Comparison of ENCODE assay signal across 20 cellular contexts in genomic region chr3:127431066-127431465, GRCh38.
DNase-seq lines count a peak whose midpoint lies in the region; ATAC-seq and TF ChIP-seq lines count a peak whose summit lies in the region.
"Had no signal": no experiment of that assay in that cellular context is flagged by ENCODE, and none has a peak within 500 bp of the region (broad histone marks: within the 10 kb centered on the region; RNA-seq: fewer than 3 reads in every experiment).

No MANE protein-coding gene starts in this region.

- H3K36me3 Mint-ChIP-seq in activated CD8-positive, alpha-beta T cell treated with anti-CD3 and anti-CD28 coated beads, Interleukin-2, amount 10 ng/mL, durations not matched to agents 7 days and 5 days (ENCODE audit: low read depth): no peaks in the 10 kb centered on the region
- no peaks in the 10 kb centered on the region for H3K36me3 Mint-ChIP-seq in immature natural killer cell
- H3K36me3 Mint-ChIP-seq: activated naive CD4-positive, alpha-beta T cell treated with anti-CD3 and anti-CD28 coated beads, Interleukin-2, amount 50 U/mL, for 72 hours; naive thymus-derived CD8-positive, alpha-beta T cell had no signal

- no peaks in the 10 kb centered on the region for H3K36me3 ChIP-seq in A673 (ENCODE audit: insufficient read depth, low read length, poor library complexity, severe bottlenecking)
- no peaks in the 10 kb centered on the region for H3K36me3 ChIP-seq in effector memory CD4-positive, alpha-beta T cell (ENCODE audit: control insufficient read depth, insufficient read depth, low read length)
- no peaks in the 10 kb centered on the region for H3K36me3 ChIP-seq in MG63
- H3K36me3 ChIP-seq: brain microvascular endothelial cell, esophagus muscularis mucosa had no signal

- no peak overlapping the region for H3K27ac ChIP-seq in A673 (ENCODE audit: low read depth, low read length, poor library complexity, severe bottlenecking)
- no peak overlapping the region for H3K27ac ChIP-seq in effector memory CD4-positive, alpha-beta T cell (ENCODE audit: insufficient read depth, low read length, poor library complexity, severe bottlenecking)
- H3K27ac ChIP-seq: brain microvascular endothelial cell, esophagus muscularis mucosa had no signal

- no peak overlapping the region for H3K27ac Mint-ChIP-seq in activated CD8-positive, alpha-beta T cell treated with anti-CD3 and anti-CD28 coated beads, Interleukin-2, amount 10 ng/mL, durations not matched to agents 7 days and 5 days
- H3K27ac Mint-ChIP-seq in immature natural killer cell: no peak overlapping the region
- H3K27ac Mint-ChIP-seq: activated CD4-positive, alpha-beta T cell treated with anti-CD3 and anti-CD28 coated beads, Interleukin-2, amount 10 ng/mL, durations not matched to agents 24 days and 14 days; activated naive CD4-positive, alpha-beta T cell treated with anti-CD3 and anti-CD28 coated beads, Interleukin-2, amount 50 U/mL, for 72 hours; activated T-cell treated with anti-CD3 and anti-CD28 coated beads, Interleukin-2, amount 50 U/mL, for 24 hours; naive thymus-derived CD8-positive, alpha-beta T cell had no signal

- H3K9me3 Mint-ChIP-seq in activated CD8-positive, alpha-beta T cell treated with anti-CD3 and anti-CD28 coated beads, Interleukin-2, amount 10 ng/mL, durations not matched to agents 7 days and 5 days (ENCODE audit: insufficient read depth): no peaks in the 10 kb centered on the region
- H3K9me3 Mint-ChIP-seq in immature natural killer cell: peaks cover 0 to 4% (median 0%) of the 10 kb centered on the region in 6 donors
- H3K9me3 Mint-ChIP-seq: activated CD4-positive, alpha-beta T cell treated with anti-CD3 and anti-CD28 coated beads, Interleukin-2, amount 10 ng/mL, durations not matched to agents 24 days and 14 days; activated naive CD4-positive, alpha-beta T cell treated with anti-CD3 and anti-CD28 coated beads, Interleukin-2, amount 50 U/mL, for 72 hours; activated T-cell treated with anti-CD3 and anti-CD28 coated beads, Interleukin-2, amount 50 U/mL, for 24 hours had no signal

- DNase-seq in A673 (ENCODE audit: low spot score) (peak; percentile 26), DMS 273 (lab: John Stamatoyannopoulos, UW; ENCODE audit: unreplicated experiment) (peak; percentile 95), NCI-H2171 (lab: John Stamatoyannopoulos, UW) (peak; percentile 86), choroid plexus epithelial cell (ENCODE audit: low read depth) (peak; percentile 9), immature natural killer cell (no peak), MG63 (no peak)
- no peak for DNase-seq in activated CD8-positive, alpha-beta T cell treated with anti-CD3 and anti-CD28 coated beads, Interleukin-2, amount 10 ng/mL, durations not matched to agents 7 days and 5 days
- DNase-seq in effector memory CD4-positive, alpha-beta T cell: no peak
- DNase-seq: activated CD4-positive, alpha-beta T cell treated with anti-CD3 and anti-CD28 coated beads, Interleukin-2, amount 10 ng/mL, durations not matched to agents 24 days and 14 days; activated T-cell treated with anti-CD3 and anti-CD28 coated beads, Interleukin-2, amount 50 U/mL, for 24 hours; brain microvascular endothelial cell; IMR-90; MV-4-11; NCI-H526; small intestine; stimulated activated CD4-positive, alpha-beta T cell treated with anti-CD3 and anti-CD28 coated beads, Interleukin-4, amount 100 ng/mL, for 4 hours; stimulated activated CD8-positive, alpha-beta memory T cell treated with anti-CD3 and anti-CD28 coated beads, Interleukin-4, amount 100 ng/mL, for 48 hours had no signal

- H3K4me3 ChIP-seq in A673 (ENCODE audit: low read depth, low read length, poor library complexity, severe bottlenecking): no peak overlapping the region
- no peak overlapping the region for H3K4me3 ChIP-seq in choroid plexus epithelial cell (ENCODE audit: low read depth, low read length)
- H3K4me3 ChIP-seq in effector memory CD4-positive, alpha-beta T cell (ENCODE audit: insufficient read depth, low read depth, low read length, poor library complexity, severe bottlenecking): no peak overlapping the region
- H3K4me3 ChIP-seq in MG63: no peak overlapping the region
- H3K4me3 ChIP-seq: esophagus muscularis mucosa had no signal

- POLR2A ChIA-PET in A673 (lab: Charles Lee; ENCODE audit: low non-redundant PET): no interaction called here
- POLR2A ChIA-PET in activated CD8-positive, alpha-beta T cell treated with anti-CD3 and anti-CD28 coated beads, Interleukin-2, amount 10 ng/mL, durations not matched to agents 7 days and 5 days (lab: Charles Lee): no interaction called here

- no TSS peak for BruUV-seq in A673 (replicated peaks; lab: Mats Ljungman, UMichigan)

- peaks cover 58% of the 10 kb centered on the region for H3K27me3 ChIP-seq in A673 (replicated peaks; ENCODE audit: insufficient read depth, low read depth, low read length, poor library complexity)
- no peaks in the 10 kb centered on the region for H3K27me3 ChIP-seq in effector memory CD4-positive, alpha-beta T cell (replicated peaks; ENCODE audit: control insufficient read depth, insufficient read depth, low read length, poor library complexity, severe bottlenecking)
- peaks cover 32% of the 10 kb centered on the region for H3K27me3 ChIP-seq in MG63

- no peak for ATAC-seq in activated CD8-positive, alpha-beta T cell treated with anti-CD3 and anti-CD28 coated beads, Interleukin-2, amount 10 ng/mL, durations not matched to agents 7 days and 5 days
- ATAC-seq: activated naive CD4-positive, alpha-beta T cell treated with anti-CD3 and anti-CD28 coated beads, Interleukin-2, amount 50 U/mL, for 72 hours; naive thymus-derived CD8-positive, alpha-beta T cell had no signal

- H3K4me3 Mint-ChIP-seq in activated CD8-positive, alpha-beta T cell treated with anti-CD3 and anti-CD28 coated beads, Interleukin-2, amount 10 ng/mL, durations not matched to agents 7 days and 5 days: no peak overlapping the region
- no peak overlapping the region for H3K4me3 Mint-ChIP-seq in immature natural killer cell
- H3K4me3 Mint-ChIP-seq: activated CD4-positive, alpha-beta T cell treated with anti-CD3 and anti-CD28 coated beads, Interleukin-2, amount 10 ng/mL, durations not matched to agents 24 days and 14 days; activated T-cell treated with anti-CD3 and anti-CD28 coated beads, Interleukin-2, amount 50 U/mL, for 24 hours; naive thymus-derived CD8-positive, alpha-beta T cell had no signal

- H3K27me3 Mint-ChIP-seq in activated CD8-positive, alpha-beta T cell treated with anti-CD3 and anti-CD28 coated beads, Interleukin-2, amount 10 ng/mL, durations not matched to agents 7 days and 5 days (ENCODE audit: low read depth): peaks cover 19% of the 10 kb centered on the region
- peaks cover 6 to 7% (median 7%) of the 10 kb centered on the region in 3 donors for H3K27me3 Mint-ChIP-seq in immature natural killer cell (ENCODE audit: low read depth in 3 of 3)

- H3K4me1 Mint-ChIP-seq in activated CD8-positive, alpha-beta T cell treated with anti-CD3 and anti-CD28 coated beads, Interleukin-2, amount 10 ng/mL, durations not matched to agents 7 days and 5 days (ENCODE audit: low read depth): no peaks in the 10 kb centered on the region
- no peaks in the 10 kb centered on the region for H3K4me1 Mint-ChIP-seq in immature natural killer cell
- H3K4me1 Mint-ChIP-seq: activated CD4-positive, alpha-beta T cell treated with anti-CD3 and anti-CD28 coated beads, Interleukin-2, amount 10 ng/mL, durations not matched to agents 24 days and 14 days; naive thymus-derived CD8-positive, alpha-beta T cell had no signal

- intact Hi-C loops in A673 (cut with micrococcal nuclease; ENCODE audit: unreplicated experiment): no loop called here

- H3K9me3 ChIP-seq in A673 (ENCODE audit: low read depth, low read length, poor library complexity, severe bottlenecking) (no peaks in the 10 kb centered on the region), MG63 (no peaks in the 10 kb centered on the region)
- no peaks in the 10 kb centered on the region for H3K9me3 ChIP-seq in effector memory CD4-positive, alpha-beta T cell (ENCODE audit: control insufficient read depth, low read length)

- TF ChIP-seq CTCF in A673 (conservative IDR thresholded peaks at IDR 0.05; ENCODE audit: low read depth, low read length) (no peak), choroid plexus epithelial cell (conservative IDR thresholded peaks at IDR 0.05; ENCODE audit: low read depth, low read length) (no peak)

- H3K4me1 ChIP-seq in A673 (ENCODE audit: insufficient read depth, low read length, poor library complexity, severe bottlenecking): no peaks in the 10 kb centered on the region
- no peaks in the 10 kb centered on the region for H3K4me1 ChIP-seq in effector memory CD4-positive, alpha-beta T cell (ENCODE audit: control insufficient read depth, insufficient read depth, low read length, poor library complexity, severe bottlenecking)

- CTCF ChIA-PET in A673 (lab: Charles Lee): no interaction called here
- CTCF ChIA-PET in activated CD8-positive, alpha-beta T cell treated with anti-CD3 and anti-CD28 coated beads, Interleukin-2, amount 10 ng/mL, durations not matched to agents 7 days and 5 days (lab: Charles Lee): no interaction called here

Comparison
In these comparisons a context has a peak if more than half of its experiments do, and no peak if none do; other contexts are left out.
1. DNase-seq: peak in A673 (single experiment), DMS 273 (single experiment), NCI-H2171 (single experiment) and choroid plexus epithelial cell (single experiment); none in activated CD8-positive, alpha-beta T cell treated with anti-CD3 and anti-CD28 coated beads, Interleukin-2, amount 10 ng/mL, durations not matched to agents 7 days and 5 days (single experiment), effector memory CD4-positive, alpha-beta T cell (0 of 3), immature natural killer cell (0 of 3) and MG63 (single experiment).